1 cellular context compared by ENCODE assay signal in the genomic region with DNA sequence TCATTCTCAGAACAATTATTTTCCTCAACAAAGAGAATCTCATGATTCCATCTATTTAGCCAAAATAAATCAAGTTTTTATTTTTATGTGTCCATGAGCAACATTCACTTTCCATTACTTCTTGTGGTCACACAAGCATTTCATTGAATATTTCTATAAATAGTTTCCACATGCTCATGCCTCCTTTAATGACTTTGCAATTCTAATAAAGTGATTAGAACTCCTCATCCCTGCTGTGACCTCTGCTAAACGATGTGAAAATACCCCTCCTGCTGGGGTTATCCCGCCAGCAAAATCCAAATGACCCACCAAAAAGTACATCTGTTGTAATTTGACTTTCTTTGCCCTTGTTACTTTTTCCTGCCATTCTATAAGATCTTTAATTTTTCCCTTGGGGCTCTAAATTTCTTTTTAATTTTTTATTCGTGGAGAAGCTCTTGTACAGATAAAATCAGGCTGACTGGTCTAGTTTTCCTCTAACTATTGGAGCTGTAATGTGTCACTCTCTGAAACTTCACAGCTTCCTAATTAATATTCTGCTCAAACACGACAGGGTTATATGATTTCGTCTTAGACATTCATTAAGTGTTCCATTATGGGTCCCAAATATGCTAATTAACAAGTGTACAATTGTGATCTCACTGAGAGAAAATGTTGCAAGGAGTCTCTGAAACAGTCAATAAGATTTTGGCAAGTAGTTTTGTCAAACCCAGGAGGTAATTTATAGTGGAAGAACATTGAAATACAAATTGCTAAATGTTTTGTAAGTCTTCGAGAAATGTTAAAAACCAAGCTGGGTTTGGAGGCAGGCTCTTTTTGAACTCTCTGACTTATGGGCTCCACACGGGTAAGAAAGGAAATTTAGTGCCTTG.
TF ChIP-seq lines count a peak whose summit lies in the region.

No MANE protein-coding gene starts in this region.

TF ChIP-seq in H1, 55 proteins besides CTCF, POLR2A, EP300 and RAD21:
- TF ChIP-seq POLR2AphosphoS5 (IDR thresholded peaks at IDR 0.05; ENCODE audit: low read depth, low read length), result no peak
- no peak for TF ChIP-seq FOSL1 (IDR thresholded peaks at IDR 0.05; ENCODE audit: insufficient read depth, low read depth, low read length)
- no peak for TF ChIP-seq RBBP5 (IDR thresholded peaks at IDR 0.05; ENCODE audit: borderline replicate concordance, low read depth, low read length)
- TF ChIP-seq, protein P1, sequence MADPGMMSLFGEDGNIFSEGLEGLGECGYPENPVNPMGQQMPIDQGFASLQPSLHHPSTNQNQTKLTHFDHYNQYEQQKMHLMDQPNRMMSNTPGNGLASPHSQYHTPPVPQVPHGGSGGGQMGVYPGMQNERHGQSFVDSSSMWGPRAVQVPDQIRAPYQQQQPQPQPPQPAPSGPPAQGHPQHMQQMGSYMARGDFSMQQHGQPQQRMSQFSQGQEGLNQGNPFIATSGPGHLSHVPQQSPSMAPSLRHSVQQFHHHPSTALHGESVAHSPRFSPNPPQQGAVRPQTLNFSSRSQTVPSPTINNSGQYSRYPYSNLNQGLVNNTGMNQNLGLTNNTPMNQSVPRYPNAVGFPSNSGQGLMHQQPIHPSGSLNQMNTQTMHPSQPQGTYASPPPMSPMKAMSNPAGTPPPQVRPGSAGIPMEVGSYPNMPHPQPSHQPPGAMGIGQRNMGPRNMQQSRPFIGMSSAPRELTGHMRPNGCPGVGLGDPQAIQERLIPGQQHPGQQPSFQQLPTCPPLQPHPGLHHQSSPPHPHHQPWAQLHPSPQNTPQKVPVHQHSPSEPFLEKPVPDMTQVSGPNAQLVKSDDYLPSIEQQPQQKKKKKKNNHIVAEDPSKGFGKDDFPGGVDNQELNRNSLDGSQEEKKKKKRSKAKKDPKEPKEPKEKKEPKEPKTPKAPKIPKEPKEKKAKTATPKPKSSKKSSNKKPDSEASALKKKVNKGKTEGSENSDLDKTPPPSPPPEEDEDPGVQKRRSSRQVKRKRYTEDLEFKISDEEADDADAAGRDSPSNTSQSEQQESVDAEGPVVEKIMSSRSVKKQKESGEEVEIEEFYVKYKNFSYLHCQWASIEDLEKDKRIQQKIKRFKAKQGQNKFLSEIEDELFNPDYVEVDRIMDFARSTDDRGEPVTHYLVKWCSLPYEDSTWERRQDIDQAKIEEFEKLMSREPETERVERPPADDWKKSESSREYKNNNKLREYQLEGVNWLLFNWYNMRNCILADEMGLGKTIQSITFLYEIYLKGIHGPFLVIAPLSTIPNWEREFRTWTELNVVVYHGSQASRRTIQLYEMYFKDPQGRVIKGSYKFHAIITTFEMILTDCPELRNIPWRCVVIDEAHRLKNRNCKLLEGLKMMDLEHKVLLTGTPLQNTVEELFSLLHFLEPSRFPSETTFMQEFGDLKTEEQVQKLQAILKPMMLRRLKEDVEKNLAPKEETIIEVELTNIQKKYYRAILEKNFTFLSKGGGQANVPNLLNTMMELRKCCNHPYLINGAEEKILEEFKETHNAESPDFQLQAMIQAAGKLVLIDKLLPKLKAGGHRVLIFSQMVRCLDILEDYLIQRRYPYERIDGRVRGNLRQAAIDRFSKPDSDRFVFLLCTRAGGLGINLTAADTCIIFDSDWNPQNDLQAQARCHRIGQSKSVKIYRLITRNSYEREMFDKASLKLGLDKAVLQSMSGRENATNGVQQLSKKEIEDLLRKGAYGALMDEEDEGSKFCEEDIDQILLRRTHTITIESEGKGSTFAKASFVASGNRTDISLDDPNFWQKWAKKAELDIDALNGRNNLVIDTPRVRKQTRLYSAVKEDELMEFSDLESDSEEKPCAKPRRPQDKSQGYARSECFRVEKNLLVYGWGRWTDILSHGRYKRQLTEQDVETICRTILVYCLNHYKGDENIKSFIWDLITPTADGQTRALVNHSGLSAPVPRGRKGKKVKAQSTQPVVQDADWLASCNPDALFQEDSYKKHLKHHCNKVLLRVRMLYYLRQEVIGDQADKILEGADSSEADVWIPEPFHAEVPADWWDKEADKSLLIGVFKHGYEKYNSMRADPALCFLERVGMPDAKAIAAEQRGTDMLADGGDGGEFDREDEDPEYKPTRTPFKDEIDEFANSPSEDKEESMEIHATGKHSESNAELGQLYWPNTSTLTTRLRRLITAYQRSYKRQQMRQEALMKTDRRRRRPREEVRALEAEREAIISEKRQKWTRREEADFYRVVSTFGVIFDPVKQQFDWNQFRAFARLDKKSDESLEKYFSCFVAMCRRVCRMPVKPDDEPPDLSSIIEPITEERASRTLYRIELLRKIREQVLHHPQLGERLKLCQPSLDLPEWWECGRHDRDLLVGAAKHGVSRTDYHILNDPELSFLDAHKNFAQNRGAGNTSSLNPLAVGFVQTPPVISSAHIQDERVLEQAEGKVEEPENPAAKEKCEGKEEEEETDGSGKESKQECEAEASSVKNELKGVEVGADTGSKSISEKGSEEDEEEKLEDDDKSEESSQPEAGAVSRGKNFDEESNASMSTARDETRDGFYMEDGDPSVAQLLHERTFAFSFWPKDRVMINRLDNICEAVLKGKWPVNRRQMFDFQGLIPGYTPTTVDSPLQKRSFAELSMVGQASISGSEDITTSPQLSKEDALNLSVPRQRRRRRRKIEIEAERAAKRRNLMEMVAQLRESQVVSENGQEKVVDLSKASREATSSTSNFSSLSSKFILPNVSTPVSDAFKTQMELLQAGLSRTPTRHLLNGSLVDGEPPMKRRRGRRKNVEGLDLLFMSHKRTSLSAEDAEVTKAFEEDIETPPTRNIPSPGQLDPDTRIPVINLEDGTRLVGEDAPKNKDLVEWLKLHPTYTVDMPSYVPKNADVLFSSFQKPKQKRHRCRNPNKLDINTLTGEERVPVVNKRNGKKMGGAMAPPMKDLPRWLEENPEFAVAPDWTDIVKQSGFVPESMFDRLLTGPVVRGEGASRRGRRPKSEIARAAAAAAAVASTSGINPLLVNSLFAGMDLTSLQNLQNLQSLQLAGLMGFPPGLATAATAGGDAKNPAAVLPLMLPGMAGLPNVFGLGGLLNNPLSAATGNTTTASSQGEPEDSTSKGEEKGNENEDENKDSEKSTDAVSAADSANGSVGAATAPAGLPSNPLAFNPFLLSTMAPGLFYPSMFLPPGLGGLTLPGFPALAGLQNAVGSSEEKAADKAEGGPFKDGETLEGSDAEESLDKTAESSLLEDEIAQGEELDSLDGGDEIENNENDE (IDR thresholded peaks at IDR 0.05; ENCODE audit: insufficient replicate concordance, low read length), result no peak
- no peak for TF ChIP-seq USF2 (IDR thresholded peaks at IDR 0.05; ENCODE audit: low read length)
- no peak for TF ChIP-seq KDM1A (IDR thresholded peaks at IDR 0.05; ENCODE audit: borderline replicate concordance, low read length)
